In genomic region chr7:12864470-12865046, GRCh38 we compare ENCODE assay signal across 24 cellular contexts.
"Had no signal": no experiment of that assay in that cellular context is flagged by ENCODE, and none has a peak within 500 bp of the region (broad histone marks: within the 10 kb centered on the region; RNA-seq: fewer than 3 reads in every experiment).

No MANE protein-coding gene starts in this region.

- H3K27ac ChIP-seq: cardiac muscle cell, KMS-11, Peyer's patch had no signal

- DNase-seq: activated CD4-positive, alpha-beta T cell treated with anti-CD3 and anti-CD28 coated beads for 4 hours; activated CD8-positive, alpha-beta memory T cell treated with anti-CD3 and anti-CD28 coated beads, Interleukin-2, amount 50 U/mL, for 4 hours; activated CD8-positive, alpha-beta T cell treated with anti-CD3 and anti-CD28 coated beads for 36 hours; activated gamma-delta T cell treated with Interleukin-2 at 50 U/mL for 16 hours; activated naive CD4-positive, alpha-beta T cell treated with anti-CD3 and anti-CD28 coated beads, Interleukin-2, amount 10 ng/mL, durations not matched to agents 7 days and 5 days; activated T-cell treated with anti-CD3 and anti-CD28 coated beads, Interleukin-2, amount 50 U/mL, for 72 hours; amniotic stem cell; MG63; MV-4-11; NCI-H1092 treated with DMSO at 0.1 percent for 48 hours; NCI-H1417 treated with DMSO at 0.1 percent for 48 hours; NCI-H1694 treated with DMSO at 0.1 percent for 48 hours; NCI-H2029 treated with DMSO at 0.1 percent for 48 hours; NCI-H345; NCI-H510A; Peyer's patch; SHP77 treated with DMSO at 0.1 percent for 48 hours had no signal

- H3K9ac ChIP-seq: KMS-11 had no signal

- H3K36me3 ChIP-seq: cardiac muscle cell, MG63, Peyer's patch had no signal

- H3K9me3 Mint-ChIP-seq: activated CD8-positive, alpha-beta T cell treated with anti-CD3 and anti-CD28 coated beads for 36 hours; activated naive CD4-positive, alpha-beta T cell treated with anti-CD3 and anti-CD28 coated beads, Interleukin-2, amount 10 ng/mL, durations not matched to agents 7 days and 5 days; activated T-cell treated with anti-CD3 and anti-CD28 coated beads, Interleukin-2, amount 50 U/mL, for 72 hours; activated T-helper 2 cell treated with anti-CD3 and anti-CD28 coated beads, Interferon-gamma antibody, Interleukin-2, Interleukin-4, amounts not matched to agents 10 μg/mL and 5 μg/mL and 100 μg/mL, durations not matched to agents 14 hours and 24 hours and 36 hours; T-helper 1 cell treated with Interleukin-12 subunit alpha and Interleukin-12 subunit beta and Interleukin-4 antibody, amounts not matched to agents 30 μg/mL and 1 μg/mL, for 36 hours had no signal

- ATAC-seq: activated CD4-positive, CD25-positive, alpha-beta regulatory T cell treated with anti-CD3 and anti-CD28 coated beads, Interleukin-2, amount 50 U/mL, for 24 hours; activated CD8-positive, alpha-beta T cell treated with anti-CD3 and anti-CD28 coated beads for 36 hours had no signal

- H3K4me3 ChIP-seq: cardiac muscle cell, MG63, Peyer's patch had no signal

- H3K4me1 ChIP-seq: Peyer's patch had no signal

- H3K9me3 ChIP-seq: MG63, Peyer's patch had no signal

- H3K4me3 Mint-ChIP-seq: activated CD8-positive, alpha-beta T cell treated with anti-CD3 and anti-CD28 coated beads for 36 hours; activated naive CD4-positive, alpha-beta T cell treated with anti-CD3 and anti-CD28 coated beads, Interleukin-2, amount 10 ng/mL, durations not matched to agents 7 days and 5 days; activated T-cell treated with anti-CD3 and anti-CD28 coated beads, Interleukin-2, amount 50 U/mL, for 72 hours; T-helper 1 cell treated with Interleukin-12 subunit alpha and Interleukin-12 subunit beta and Interleukin-4 antibody, amounts not matched to agents 30 μg/mL and 1 μg/mL, for 36 hours had no signal

- H3K27me3 Mint-ChIP-seq: activated naive CD4-positive, alpha-beta T cell treated with anti-CD3 and anti-CD28 coated beads, Interleukin-2, amount 10 ng/mL, durations not matched to agents 7 days and 5 days had no signal

- FAIRE-seq: astrocyte had no signal

- H3K36me3 Mint-ChIP-seq: activated naive CD4-positive, alpha-beta T cell treated with anti-CD3 and anti-CD28 coated beads, Interleukin-2, amount 10 ng/mL, durations not matched to agents 7 days and 5 days; brain had no signal

- H3K27me3 ChIP-seq: cardiac muscle cell, MG63, Peyer's patch had no signal

- H3K27ac Mint-ChIP-seq: activated CD8-positive, alpha-beta T cell treated with anti-CD3 and anti-CD28 coated beads for 36 hours; activated naive CD4-positive, alpha-beta T cell treated with anti-CD3 and anti-CD28 coated beads, Interleukin-2, amount 10 ng/mL, durations not matched to agents 7 days and 5 days; activated T-cell treated with anti-CD3 and anti-CD28 coated beads, Interleukin-2, amount 50 U/mL, for 72 hours; activated T-helper 2 cell treated with anti-CD3 and anti-CD28 coated beads, Interferon-gamma antibody, Interleukin-2, Interleukin-4, amounts not matched to agents 10 μg/mL and 5 μg/mL and 100 μg/mL, durations not matched to agents 14 hours and 24 hours and 36 hours; T-helper 1 cell treated with Interleukin-12 subunit alpha and Interleukin-12 subunit beta and Interleukin-4 antibody, amounts not matched to agents 30 μg/mL and 1 μg/mL, for 36 hours had no signal

- H3K4me2 ChIP-seq: KMS-11 had no signal

- H3K4me1 Mint-ChIP-seq: activated naive CD4-positive, alpha-beta T cell treated with anti-CD3 and anti-CD28 coated beads, Interleukin-2, amount 10 ng/mL, durations not matched to agents 7 days and 5 days had no signal
